In genomic region chr12:91072931-91073330, GRCh38 we compare ENCODE assay signal across 32 cellular contexts. TPM values are rescaled to one million over a fixed set of nuclear protein-coding genes. Genes with fewer than 3 reads are reported as not detected.
DNase-seq lines count a peak whose midpoint lies in the region; ATAC-seq and TF ChIP-seq lines count a peak whose summit lies in the region.
"Had no signal": no experiment of that assay in that cellular context is flagged by ENCODE, and none has a peak within 500 bp of the region (broad histone marks: within the 10 kb centered on the region; RNA-seq: fewer than 3 reads in every experiment).

No MANE protein-coding gene starts in this region.

- no peaks in the 10 kb centered on the region for H3F3A ChIP-seq in SK-N-SH (replicated peaks; ENCODE audit: insufficient read depth)

- H3K36me3 ChIP-seq in SK-N-SH (replicated peaks in 1 of 2; ENCODE audit: control insufficient read depth in 1 of 2, insufficient read depth in 2 of 2, low read length in 1 of 2) (no peaks in the 10 kb centered on the region), uterus (no peaks in the 10 kb centered on the region)
- H3K36me3 ChIP-seq: BE2C, heart right ventricle, upper lobe of left lung had no signal

- no peaks in the 10 kb centered on the region for H3K9me3 ChIP-seq in SK-N-SH
- no peaks in the 10 kb centered on the region for H3K9me3 ChIP-seq in uterus
- H3K9me3 ChIP-seq: BE2C, body of pancreas, heart right ventricle, upper lobe of left lung had no signal

- H3K4me3 ChIP-seq in SK-N-SH (ENCODE audit: low read depth in 2 of 2, low read length in 1 of 2) (no peak overlapping the region), astrocyte of the cerebellum (ENCODE audit: low read depth, low read length) (no peak overlapping the region), uterus (no peak overlapping the region)
- H3K4me3 ChIP-seq: body of pancreas, heart right ventricle, PC-9, upper lobe of left lung had no signal

- TF ChIP-seq CTCF in SK-N-SH (IDR thresholded peaks at IDR 0.05): no peak
- no peak for TF ChIP-seq CTCF in astrocyte of the cerebellum (IDR thresholded peaks at IDR 0.05; ENCODE audit: low read depth, low read length, missing control alignments)
- no peak for TF ChIP-seq CTCF in uterus (IDR thresholded peaks at IDR 0.05)

- 85% methylated on average over 2 of the region's 2 CpGs for WGBS in SK-N-SH (ENCODE audit: low lambda C conversion rate)

- DNase-seq in SK-N-SH: no peak
- DNase-seq in NCI-H526 (lab: John Stamatoyannopoulos, UW): peak; percentile 39 to 55
- peak; percentile 15 for DNase-seq in astrocyte of the cerebellum (ENCODE audit: low read depth)
- no peak for DNase-seq in dedifferentiated amniotic fluid mesenchymal stem cell (ENCODE audit: extremely low spot score)
- DNase-seq in nucleus accumbens (lab: John Stamatoyannopoulos, UW): no peak
- no peak for DNase-seq in uterus
- DNase-seq in NCI-H187 (lab: John Stamatoyannopoulos, UW): no peak
- DNase-seq: activated B cell treated with CpG ODN at 0.5 μM for 24 hours; activated CD4-positive, alpha-beta T cell treated with anti-CD3 and anti-CD28 coated beads, Interleukin-2, amount 50 U/mL, for 48 hours; activated CD8-positive, alpha-beta memory T cell treated with anti-CD3 and anti-CD28 coated beads, Interleukin-2, amount 50 U/mL, for 4 hours; activated naive CD8-positive, alpha-beta T cell treated with anti-CD3 and anti-CD28 coated beads for 36 hours; BE2C; body of pancreas; COR-L47; effector CD4-positive, alpha-beta T cell; HCEC 1CT; heart right ventricle; Kasumi-1; left cardiac atrium; naive B cell; occipital lobe; PC-9; Right ventricle myocardium superior; small intestine; stimulated activated CD4-positive, alpha-beta T cell treated with anti-CD3 and anti-CD28 coated beads, Interleukin-2, amount 100 ng/mL, for 24 hours; SW 1271 had no signal

- H3K4me1 ChIP-seq in SK-N-SH (ENCODE audit: control insufficient read depth in 1 of 2, insufficient read depth in 2 of 2, low read depth in 1 of 2, low read length in 1 of 2) (no peaks in the 10 kb centered on the region), uterus (no peaks in the 10 kb centered on the region)
- H3K4me1 ChIP-seq: BE2C, body of pancreas, heart right ventricle, upper lobe of left lung had no signal

- TF ChIP-seq RAD21 in SK-N-SH (IDR thresholded peaks at IDR 0.05; ENCODE audit: low read length): no peak

- H4K20me1 ChIP-seq in SK-N-SH (ENCODE audit: insufficient read depth): no peaks in the 10 kb centered on the region

- H3K9ac ChIP-seq in SK-N-SH: no peak overlapping the region

- no peak for TF ChIP-seq POLR2A in uterus (IDR thresholded peaks at IDR 0.05)

- no peaks in the 10 kb centered on the region for H3K79me2 ChIP-seq in SK-N-SH (ENCODE audit: insufficient read depth)

- H3K27ac ChIP-seq in SK-N-SH (ENCODE audit: low read depth in 2 of 2, low read length in 1 of 2) (no peak overlapping the region), uterus (peak overlapping the region in 1 of 2 donors; percentile 7)
- H3K27ac ChIP-seq: body of pancreas, epithelial cell of prostate, PC-9 had no signal

- ATAC-seq in SK-N-SH treated with all-trans-retinoic acid at 6 μM for 48 hours: 0 out of 3 replicates have a peak, but pooled peaks have one; percentile 27
- ATAC-seq: body of pancreas, heart right ventricle, left cardiac atrium had no signal

- CTCF ChIA-PET in SK-N-SH (lab: Yijun Ruan, JAX): no interaction called here

- intact Hi-C loops in uterus (cut with DNase I; ENCODE audit: low total_unique reads): no loop called here

- POLR2A ChIA-PET in SK-N-SH (lab: Yijun Ruan, JAX): no interaction called here

- no peak overlapping the region for H3K4me2 ChIP-seq in SK-N-SH
- H3K4me2 ChIP-seq: PC-9 had no signal

- no peak overlapping the region for H2AFZ ChIP-seq in SK-N-SH (ENCODE audit: low read depth)
- H2AFZ ChIP-seq: PC-9 had no signal

- no peak for TF ChIP-seq EP300 in SK-N-SH (IDR thresholded peaks at IDR 0.05; ENCODE audit: borderline replicate concordance in 1 of 2, low read depth in 1 of 2, low read length in 1 of 2)

- H3K27me3 ChIP-seq in SK-N-SH (ENCODE audit: insufficient read depth) (no peaks in the 10 kb centered on the region), uterus (no peaks in the 10 kb centered on the region)
- H3K27me3 ChIP-seq: BE2C, body of pancreas, heart right ventricle, upper lobe of left lung had no signal

- H3K9me2 ChIP-seq in SK-N-SH: no peaks in the 10 kb centered on the region

- in situ Hi-C loops in astrocyte of the cerebellum (cut with HindIII; ENCODE audit: low sequenced_read_pairs): no loop called here

TF ChIP-seq in SK-N-SH treated with all-trans-retinoic acid at 6 μM for 48 hours, 23 proteins besides CTCF, POLR2A, EP300 and RAD21:
- no peak for TF ChIP-seq ESRRG (CRISPR knock-in tag; IDR thresholded peaks at IDR 0.05)
TF ChIP-seq in SK-N-SH treated with all-trans-retinoic acid at 6 μM for 48 hours: peak in this region for 0.

TF ChIP-seq in SK-N-SH, 30 proteins besides CTCF, POLR2A, EP300 and RAD21:
- no peak for TF ChIP-seq YY1 (IDR thresholded peaks at IDR 0.05; ENCODE audit: low read depth)
- no peak for TF ChIP-seq SIN3A (IDR thresholded peaks at IDR 0.05; ENCODE audit: borderline replicate concordance, low read depth, low read length)
- TF ChIP-seq, protein P1, sequence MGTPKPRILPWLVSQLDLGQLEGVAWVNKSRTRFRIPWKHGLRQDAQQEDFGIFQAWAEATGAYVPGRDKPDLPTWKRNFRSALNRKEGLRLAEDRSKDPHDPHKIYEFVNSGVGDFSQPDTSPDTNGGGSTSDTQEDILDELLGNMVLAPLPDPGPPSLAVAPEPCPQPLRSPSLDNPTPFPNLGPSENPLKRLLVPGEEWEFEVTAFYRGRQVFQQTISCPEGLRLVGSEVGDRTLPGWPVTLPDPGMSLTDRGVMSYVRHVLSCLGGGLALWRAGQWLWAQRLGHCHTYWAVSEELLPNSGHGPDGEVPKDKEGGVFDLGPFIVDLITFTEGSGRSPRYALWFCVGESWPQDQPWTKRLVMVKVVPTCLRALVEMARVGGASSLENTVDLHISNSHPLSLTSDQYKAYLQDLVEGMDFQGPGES (IDR thresholded peaks at IDR 0.05; ENCODE audit: low read depth, low read length): no peak
- TF ChIP-seq, protein P2, sequence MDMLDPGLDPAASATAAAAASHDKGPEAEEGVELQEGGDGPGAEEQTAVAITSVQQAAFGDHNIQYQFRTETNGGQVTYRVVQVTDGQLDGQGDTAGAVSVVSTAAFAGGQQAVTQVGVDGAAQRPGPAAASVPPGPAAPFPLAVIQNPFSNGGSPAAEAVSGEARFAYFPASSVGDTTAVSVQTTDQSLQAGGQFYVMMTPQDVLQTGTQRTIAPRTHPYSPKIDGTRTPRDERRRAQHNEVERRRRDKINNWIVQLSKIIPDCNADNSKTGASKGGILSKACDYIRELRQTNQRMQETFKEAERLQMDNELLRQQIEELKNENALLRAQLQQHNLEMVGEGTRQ (IDR thresholded peaks at IDR 0.05; ENCODE audit: borderline replicate concordance, low read depth, low read length): no peak
- no peak for TF ChIP-seq EZH2phosphoT487 (IDR thresholded peaks at IDR 0.05; ENCODE audit: borderline replicate concordance, low read depth)
- no peak for TF ChIP-seq GATA2 (CRISPR knock-in tag; IDR thresholded peaks at IDR 0.05)
- no peak for TF ChIP-seq TAF1 (IDR thresholded peaks at IDR 0.05; ENCODE audit: borderline replicate concordance, low read depth, low read length)
- TF ChIP-seq RFX5 (IDR thresholded peaks at IDR 0.05; ENCODE audit: low read length): no peak
- TF ChIP-seq POLR2AphosphoS5 (IDR thresholded peaks at IDR 0.05; ENCODE audit: low read depth, low read length): no peak
- TF ChIP-seq, protein P3, sequence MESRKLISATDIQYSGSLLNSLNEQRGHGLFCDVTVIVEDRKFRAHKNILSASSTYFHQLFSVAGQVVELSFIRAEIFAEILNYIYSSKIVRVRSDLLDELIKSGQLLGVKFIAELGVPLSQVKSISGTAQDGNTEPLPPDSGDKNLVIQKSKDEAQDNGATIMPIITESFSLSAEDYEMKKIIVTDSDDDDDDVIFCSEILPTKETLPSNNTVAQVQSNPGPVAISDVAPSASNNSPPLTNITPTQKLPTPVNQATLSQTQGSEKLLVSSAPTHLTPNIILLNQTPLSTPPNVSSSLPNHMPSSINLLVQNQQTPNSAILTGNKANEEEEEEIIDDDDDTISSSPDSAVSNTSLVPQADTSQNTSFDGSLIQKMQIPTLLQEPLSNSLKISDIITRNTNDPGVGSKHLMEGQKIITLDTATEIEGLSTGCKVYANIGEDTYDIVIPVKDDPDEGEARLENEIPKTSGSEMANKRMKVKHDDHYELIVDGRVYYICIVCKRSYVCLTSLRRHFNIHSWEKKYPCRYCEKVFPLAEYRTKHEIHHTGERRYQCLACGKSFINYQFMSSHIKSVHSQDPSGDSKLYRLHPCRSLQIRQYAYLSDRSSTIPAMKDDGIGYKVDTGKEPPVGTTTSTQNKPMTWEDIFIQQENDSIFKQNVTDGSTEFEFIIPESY (IDR thresholded peaks at IDR 0.05; ENCODE audit: borderline replicate concordance, low read depth): no peak
- TF ChIP-seq TEAD4 (IDR thresholded peaks at IDR 0.05; ENCODE audit: borderline replicate concordance, insufficient read depth): no peak
- TF ChIP-seq MEF2A (IDR thresholded peaks at IDR 0.05; ENCODE audit: borderline replicate concordance, low read depth): no peak
- TF ChIP-seq GABPA (IDR thresholded peaks at IDR 0.05; ENCODE audit: low read depth): no peak
- no peak for TF ChIP-seq MAX (IDR thresholded peaks at IDR 0.05; ENCODE audit: low read depth)
- TF ChIP-seq FOXJ3 (CRISPR knock-in tag; IDR thresholded peaks at IDR 0.05): no peak

RNA-seq across cellular contexts. Expression of gene KERA, which starts 15.1 kb away (rescaled TPM):
- not detected in 2 replicates for polyA plus RNA-seq in SK-N-SH (2012; rRNA removed)
- not detected in 2 replicates for polyA plus RNA-seq in SK-N-SH (2012; cell fraction: cytosol; rRNA removed)
- polyA plus RNA-seq in SK-N-SH (2012; cell fraction: nucleus; rRNA removed): not detected in 2 replicates
- 1 to 10 TPM in 1 of 4 donors, not detected in 3; 1.3 TPM for total RNA-seq in uterus
- total RNA-seq: activated B cell treated with CpG ODN at 0.5 μM for 24 hours; activated naive CD8-positive, alpha-beta T cell treated with anti-CD3 and anti-CD28 coated beads for 36 hours; body of pancreas; chondrocyte; fibroblast of villous mesenchyme; left cardiac atrium; PC-9; Right ventricle myocardium superior; subcutaneous adipose tissue; upper lobe of left lung had no signal
- polyA plus RNA-seq: heart right ventricle had no signal

RNA-seq across cellular contexts. Expression of gene LUM, which starts 38.4 kb away (rescaled TPM):
- 30.6 and 50.2 TPM in 2 replicates for polyA plus RNA-seq in SK-N-SH (2012; rRNA removed)
- polyA plus RNA-seq in SK-N-SH (2012; cell fraction: cytosol; rRNA removed): 49.5 and 50.9 TPM in 2 replicates
- polyA plus RNA-seq in SK-N-SH (2012; cell fraction: nucleus; rRNA removed): 7.9 and 36.0 TPM in 2 replicates
- 100 to 1,000 TPM in 3 of 4 donors, 10 to 100 TPM in 1; 79.4 to 930 (median 325) TPM for total RNA-seq in uterus
- total RNA-seq: activated B cell treated with CpG ODN at 0.5 μM for 24 hours; activated naive CD8-positive, alpha-beta T cell treated with anti-CD3 and anti-CD28 coated beads for 36 hours; PC-9 had no signal

Comparison
In these comparisons a context has a peak if more than half of its experiments do, and no peak if none do; other contexts are left out.
1. DNase-seq: peak in NCI-H526 (2 of 2) and astrocyte of the cerebellum (single experiment); none in SK-N-SH (single experiment), dedifferentiated amniotic fluid mesenchymal stem cell (single experiment), nucleus accumbens (0 of 56), uterus (0 of 2) and NCI-H187 (0 of 2).